In genomic region chr15:51865291-51865690, GRCh38 we compare ENCODE assay signal across 16 cellular contexts.
"Had no signal": no experiment of that assay in that cellular context is flagged by ENCODE, and none has a peak within 500 bp of the region (broad histone marks: within the 10 kb centered on the region; RNA-seq: fewer than 3 reads in every experiment).

No MANE protein-coding gene starts in this region.

- H3K4me3 ChIP-seq: ascending aorta, cardiac muscle cell, heart right ventricle, left ventricle myocardium inferior, pancreas, tibial artery, vagina had no signal

- H3K4me3 Mint-ChIP-seq: activated CD4-positive, alpha-beta memory T cell treated with anti-CD3 and anti-CD28 coated beads, Interleukin-2, amount 10 ng/mL, durations not matched to agents 7 days and 5 days; activated naive CD8-positive, alpha-beta T cell treated with anti-CD3 and anti-CD28 coated beads, Interleukin-2, amount 10 ng/mL, durations not matched to agents 7 days and 5 days; neural crest cell had no signal

- H3K4me1 Mint-ChIP-seq: neural crest cell had no signal

- H3K27ac Mint-ChIP-seq: activated CD4-positive, alpha-beta memory T cell treated with anti-CD3 and anti-CD28 coated beads, Interleukin-2, amount 10 ng/mL, durations not matched to agents 7 days and 5 days had no signal

- H3K9me3 Mint-ChIP-seq: activated CD4-positive, alpha-beta memory T cell treated with anti-CD3 and anti-CD28 coated beads, Interleukin-2, amount 10 ng/mL, durations not matched to agents 7 days and 5 days; activated naive CD8-positive, alpha-beta T cell treated with anti-CD3 and anti-CD28 coated beads, Interleukin-2, amount 10 ng/mL, durations not matched to agents 7 days and 5 days; neural crest cell had no signal

- FAIRE-seq: pancreas had no signal

- H3K27ac ChIP-seq: ascending aorta, cardiac muscle cell, heart right ventricle, left ventricle myocardium inferior, pancreas, tibial artery, vagina had no signal

- DNase-seq: activated CD4-positive, alpha-beta memory T cell treated with anti-CD3 and anti-CD28 coated beads, Interleukin-2, amount 10 ng/mL, durations not matched to agents 7 days and 5 days; activated CD4-positive, alpha-beta T cell treated with anti-CD3 and anti-CD28 coated beads for 1 hour; activated CD8-positive, alpha-beta memory T cell treated with anti-CD3 and anti-CD28 coated beads, Interleukin-2, amount 50 U/mL, for 48 hours; activated naive CD8-positive, alpha-beta T cell treated with anti-CD3 and anti-CD28 coated beads, Interleukin-2, amount 10 ng/mL, durations not matched to agents 7 days and 5 days; foreskin melanocyte; heart right ventricle; islet precursor cell; left ventricle myocardium inferior; pancreas; stimulated activated CD4-positive, alpha-beta T cell treated with anti-CD3 and anti-CD28 coated beads, Interleukin-15, amount 100 ng/mL, for 24 hours; stimulated activated CD4-positive, alpha-beta T cell treated with anti-CD3 and anti-CD28 coated beads, Interleukin-4, amount 100 ng/mL, for 4 hours; tibial artery had no signal

- ATAC-seq: heart right ventricle, pancreas had no signal

- H3K27me3 Mint-ChIP-seq: activated CD4-positive, alpha-beta memory T cell treated with anti-CD3 and anti-CD28 coated beads, Interleukin-2, amount 10 ng/mL, durations not matched to agents 7 days and 5 days; activated naive CD8-positive, alpha-beta T cell treated with anti-CD3 and anti-CD28 coated beads, Interleukin-2, amount 10 ng/mL, durations not matched to agents 7 days and 5 days had no signal

- H3K27me3 ChIP-seq: ascending aorta, cardiac muscle cell, heart right ventricle, pancreas, tibial artery, vagina had no signal

- H3K9me3 ChIP-seq: ascending aorta, pancreas, tibial artery, vagina had no signal

- H3K4me1 ChIP-seq: ascending aorta, pancreas had no signal
